1 cellular context compared by ENCODE assay signal in the genomic region with DNA sequence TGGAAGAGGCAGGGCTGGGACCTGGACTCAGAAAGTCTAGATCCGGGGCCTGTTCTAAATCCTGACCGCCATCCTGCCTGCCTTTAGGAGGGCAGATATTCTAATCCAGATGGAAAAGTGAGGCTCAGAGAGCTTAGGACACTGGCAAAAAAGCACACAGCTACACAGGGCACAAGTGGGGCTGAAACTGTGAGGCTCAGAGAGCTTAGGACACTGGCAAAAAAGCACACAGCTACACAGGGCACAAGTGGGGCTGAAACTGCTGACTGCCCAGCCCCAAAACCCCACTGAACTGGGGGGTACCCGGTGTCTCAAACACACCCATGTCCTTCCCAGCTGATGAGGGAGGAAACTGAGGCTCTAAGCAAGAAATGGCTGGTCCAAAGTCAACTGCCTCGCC.
TF ChIP-seq lines count a peak whose summit lies in the region.

No MANE protein-coding gene starts in this region.

TF ChIP-seq in IMR-90, 13 proteins besides CTCF, POLR2A, EP300 and RAD21:
- TF ChIP-seq MAFK (IDR thresholded peaks at IDR 0.05; ENCODE audit: low read depth, low read length), result no peak
- TF ChIP-seq RCOR1 (IDR thresholded peaks at IDR 0.05; ENCODE audit: insufficient replicate concordance, low read length), result no peak
- no peak for TF ChIP-seq CHD1 (IDR thresholded peaks at IDR 0.05; ENCODE audit: low read depth, low read length)
- no peak for TF ChIP-seq NFE2L2 (IDR thresholded peaks at IDR 0.05; ENCODE audit: low read depth, low read length)
- no peak for TF ChIP-seq RFX5 (IDR thresholded peaks at IDR 0.05; ENCODE audit: low read depth, low read length)
- no peak for TF ChIP-seq BHLHE40 (IDR thresholded peaks at IDR 0.05; ENCODE audit: low read depth, low read length)
